Comparison of ENCODE assay signal across 8 cellular contexts in genomic region chr12:40106655-40107054, GRCh38. TPM values are rescaled to one million over a fixed set of nuclear protein-coding genes. Genes with fewer than 3 reads are reported as not detected.
DNase-seq lines count a peak whose midpoint lies in the region; ATAC-seq and TF ChIP-seq lines count a peak whose summit lies in the region.

No MANE protein-coding gene starts in this region.

- H3K9ac ChIP-seq in MM.1S (ENCODE audit: low read length): peak overlapping the region; percentile 23; the same call in 1 of the 2 replicates

- no peak overlapping the region; the same call in 1 of the 2 replicates for H3K27ac ChIP-seq in MM.1S (ENCODE audit: low read length)

- H3K36me3 Mint-ChIP-seq in CD14-positive monocyte (peaks cover 0 to 2% of the 10 kb centered on the region in 2 donors), MCF 10A (ENCODE audit: insufficient read depth, unreplicated experiment) (no peaks in the 10 kb centered on the region)
- H3K36me3 Mint-ChIP-seq in natural killer cell treated with Interleukin-12 subunit alpha and Interleukin-12 subunit beta and Interleukin-15 and Interleukin-18, amount 100 ng/mL, for 72 hours: no peaks in the 10 kb centered on the region

- H3K4me1 Mint-ChIP-seq in CD14-positive monocyte: peaks cover 39% of the 10 kb centered on the region
- peaks cover 14% of the 10 kb centered on the region for H3K4me1 Mint-ChIP-seq in MCF 10A (ENCODE audit: insufficient read depth, unreplicated experiment)
- peaks cover 33 to 38% of the 10 kb centered on the region in 2 donors for H3K4me1 Mint-ChIP-seq in natural killer cell treated with Interleukin-12 subunit alpha and Interleukin-12 subunit beta and Interleukin-15 and Interleukin-18, amount 100 ng/mL, for 72 hours (ENCODE audit: low read depth in 2 of 2)

- H3K27me3 ChIP-seq in MM.1S (replicated peaks; ENCODE audit: insufficient read depth, low read length): no peaks in the 10 kb centered on the region

- H3K36me3 ChIP-seq in MM.1S (replicated peaks; ENCODE audit: insufficient read depth, low read length): no peaks in the 10 kb centered on the region

- intact Hi-C loops in CD14-positive monocyte (cut with micrococcal nuclease): loop anchor here (5.0 to 10.0 kb wide), 3 partner anchors 94 to 342 kb away; no protein-coding TSS in a partner anchor
- intact Hi-C loops in MCF 10A (cut with micrococcal nuclease): loop anchor here (1.0 to 5.0 kb wide), 3 partner anchors 74 to 341 kb away; no protein-coding TSS in a partner anchor

- H3K27me3 Mint-ChIP-seq in CD14-positive monocyte (ENCODE audit: low read depth in 3 of 3) (peaks cover 6 to 11% (median 7%) of the 10 kb centered on the region in 3 donors), MCF 10A (ENCODE audit: insufficient read depth, unreplicated experiment) (no peaks in the 10 kb centered on the region)
- H3K27me3 Mint-ChIP-seq in natural killer cell treated with Interleukin-12 subunit alpha and Interleukin-12 subunit beta and Interleukin-15 and Interleukin-18, amount 100 ng/mL, for 72 hours: peaks cover 0 to 11% of the 10 kb centered on the region in 2 donors

- no peaks in the 10 kb centered on the region for H3K9me3 ChIP-seq in MM.1S (replicated peaks; ENCODE audit: insufficient read depth, low read length)

- peak overlapping the region; percentile 98 for H2AFZ ChIP-seq in MM.1S (ENCODE audit: low read length)

- POLR2A ChIA-PET in MCF 10A (lab: Yijun Ruan, JAX): interaction anchor here (0.7 to 2.0 kb wide), 12 partner anchors 11 to 209 kb away, joined by 3 to 13 read pairs (median 3); no protein-coding TSS in a partner anchor

- no peaks in the 10 kb centered on the region for H3K79me2 ChIP-seq in MM.1S (ENCODE audit: low read length)

- H3K9me3 Mint-ChIP-seq in CD14-positive monocyte (peaks cover 0 to 4% (median 0%) of the 10 kb centered on the region in 7 donors), MCF 10A (ENCODE audit: unreplicated experiment) (no peaks in the 10 kb centered on the region)
- H3K9me3 Mint-ChIP-seq in natural killer cell treated with Interleukin-12 subunit alpha and Interleukin-12 subunit beta and Interleukin-15 and Interleukin-18, amount 100 ng/mL, for 72 hours: no peaks in the 10 kb centered on the region

- H3K4me3 Mint-ChIP-seq in CD14-positive monocyte (peak overlapping the region; percentile 35 to 80), MCF 10A (ENCODE audit: unreplicated experiment) (peak overlapping the region; percentile 76)
- H3K4me3 Mint-ChIP-seq in natural killer cell treated with Interleukin-12 subunit alpha and Interleukin-12 subunit beta and Interleukin-15 and Interleukin-18, amount 100 ng/mL, for 72 hours: peak overlapping the region; percentile 77

- peak overlapping the region; percentile 83 for H3K4me3 ChIP-seq in MM.1S (ENCODE audit: low read length)

- CTCF ChIA-PET in MCF 10A (lab: Yijun Ruan, JAX): interaction anchor here (0.5 to 10.8 kb wide), 40 partner anchors 8 to 523 kb away, joined by 3 to 182 read pairs (median 4); no protein-coding TSS in a partner anchor

- ATAC-seq in natural killer cell treated with Interleukin-12 subunit alpha and Interleukin-12 subunit beta and Interleukin-15 and Interleukin-18, amount 100 ng/mL, for 72 hours: no peak
- ATAC-seq in GM21723 (IDR thresholded peaks at IDR 0.05; ENCODE audit: unreplicated experiment) (no peak), GM19351 (IDR thresholded peaks at IDR 0.05; ENCODE audit: unreplicated experiment) (no peak)

- no TSS peak for BruUV-seq in MCF 10A (replicated peaks; lab: Mats Ljungman, UMichigan)

- H3K4me1 ChIP-seq in MM.1S (ENCODE audit: low read length): 0 out of 2 replicates have a peak, but pooled peaks cover 3% of the 10 kb centered on the region

- DNase-seq in CD14-positive monocyte (ENCODE audit: low spot score) (no peak), MM.1S (no peak), MCF 10A (ENCODE audit: unreplicated experiment) (peak; percentile 42), dedifferentiated amniotic fluid mesenchymal stem cell (ENCODE audit: extremely low spot score) (no peak), NCI-H524 (lab: John Stamatoyannopoulos, UW) (no peak)
- no peak for DNase-seq in natural killer cell treated with Interleukin-12 subunit alpha and Interleukin-12 subunit beta and Interleukin-15 and Interleukin-18, amount 100 ng/mL, for 72 hours (ENCODE audit: low spot score)

- peak overlapping the region; percentile 98 for H3K4me2 ChIP-seq in MM.1S (ENCODE audit: low read depth, low read length)

- H3K27ac Mint-ChIP-seq in CD14-positive monocyte: no peak overlapping the region
- no peak overlapping the region for H3K27ac Mint-ChIP-seq in MCF 10A (ENCODE audit: low read depth, unreplicated experiment)
- H3K27ac Mint-ChIP-seq in natural killer cell treated with Interleukin-12 subunit alpha and Interleukin-12 subunit beta and Interleukin-15 and Interleukin-18, amount 100 ng/mL, for 72 hours: peak overlapping the region; percentile 53 to 58

- H3F3A ChIP-seq in MM.1S (ENCODE audit: insufficient read depth, low read length): peaks cover 11% of the 10 kb centered on the region; the same call in 1 of the 2 replicates

- TF ChIP-seq CTCF in CD14-positive monocyte (IDR thresholded peaks at IDR 0.05) (no peak), MM.1S (IDR thresholded peaks at IDR 0.05; ENCODE audit: low read length) (no peak), MCF 10A (IDR thresholded peaks at IDR 0.05; ENCODE audit: unreplicated experiment) (no peak)

- no peaks in the 10 kb centered on the region for H4K20me1 ChIP-seq in MM.1S (ENCODE audit: insufficient read depth, low read length)

- no peaks in the 10 kb centered on the region for H3K9me2 ChIP-seq in MM.1S (replicated peaks; ENCODE audit: insufficient read depth, low read length)

RNA-seq across cellular contexts. Expression of gene SLC2A13, which starts 0.8 kb away (rescaled TPM):
- polyA plus RNA-seq in CD14-positive monocyte: 1 to 10 TPM; 2.2 to 2.9 TPM
- 1.7 and 2.0 TPM in 2 replicates for total RNA-seq in MCF 10A (2022)
- total RNA-seq in natural killer cell treated with Interleukin-12 subunit alpha and Interleukin-12 subunit beta and Interleukin-15 and Interleukin-18, amount 100 ng/mL, for 72 hours: 1 to 10 TPM; 6.8 to 9.1 TPM

Comparison
In these comparisons a context has a peak if more than half of its experiments do, and no peak if none do; other contexts are left out.
1. H3K27ac Mint-ChIP-seq: peak in natural killer cell treated with Interleukin-12 subunit alpha and Interleukin-12 subunit beta and Interleukin-15 and Interleukin-18, amount 100 ng/mL, for 72 hours (2 of 2); none in CD14-positive monocyte (0 of 7) and MCF 10A (single experiment).
2. Peak in every context shown above with its lines, with median percentiles within 50 percentile points of each other: H3K4me3 Mint-ChIP-seq.